Comparison of ENCODE assay signal across 8 cellular contexts in genomic region chr10:11113156-11113555, GRCh38.
DNase-seq lines count a peak whose midpoint lies in the region; ATAC-seq and TF ChIP-seq lines count a peak whose summit lies in the region.

No MANE protein-coding gene starts in this region.

- H3K27me3 ChIP-seq in upper lobe of right lung = no peaks in the 10 kb centered on the region

- H3K27ac ChIP-seq in upper lobe of right lung = no peak overlapping the region

- DNase-seq in stimulated activated CD4-positive, alpha-beta T cell treated with anti-CD3 and anti-CD28 coated beads, Interleukin-4, amount 100 ng/mL, for 24 hours = peak; percentile 41
- DNase-seq in stimulated activated CD4-positive, alpha-beta T cell treated with anti-CD3 and anti-CD28 coated beads, Interleukin-2, amount 100 ng/mL, for 24 hours = no peak
- DNase-seq in central memory CD4-positive, alpha-beta T cell = peak; percentile 46
- DNase-seq in upper lobe of right lung (no peak), ecto neural progenitor cell (ENCODE audit: low spot score) (no peak), UCSD-AML1 (lab: John Stamatoyannopoulos, UW; ENCODE audit: unreplicated experiment) (no peak)

- no peaks in the 10 kb centered on the region for H3K36me3 ChIP-seq in upper lobe of right lung

- TF ChIP-seq CTCF in upper lobe of right lung (IDR thresholded peaks at IDR 0.05) = peak; percentile 40

- intact Hi-C loops in upper lobe of right lung (cut with DNase I) = no loop called here

- ATAC-seq in HG03175 (IDR thresholded peaks at IDR 0.05; ENCODE audit: unreplicated experiment) = peak; percentile 59
- ATAC-seq in upper lobe of right lung = peak; percentile 69
- ATAC-seq in HG03571 (IDR thresholded peaks at IDR 0.05; ENCODE audit: unreplicated experiment) = no peak

- no peaks in the 10 kb centered on the region for H3K4me1 ChIP-seq in upper lobe of right lung

- no peak overlapping the region for H3K4me3 ChIP-seq in upper lobe of right lung

- H3K9me3 ChIP-seq in upper lobe of right lung = no peaks in the 10 kb centered on the region

Comparison
In these comparisons a context has a peak if more than half of its experiments do, and no peak if none do; other contexts are left out.
1. DNase-seq: peak in stimulated activated CD4-positive, alpha-beta T cell treated with anti-CD3 and anti-CD28 coated beads, Interleukin-4, amount 100 ng/mL, for 24 hours (single experiment) and central memory CD4-positive, alpha-beta T cell (single experiment); none in stimulated activated CD4-positive, alpha-beta T cell treated with anti-CD3 and anti-CD28 coated beads, Interleukin-2, amount 100 ng/mL, for 24 hours (0 of 2), upper lobe of right lung (single experiment), ecto neural progenitor cell (single experiment) and UCSD-AML1 (single experiment).